Comparison of ENCODE assay signal across 10 cellular contexts in the genomic region with DNA sequence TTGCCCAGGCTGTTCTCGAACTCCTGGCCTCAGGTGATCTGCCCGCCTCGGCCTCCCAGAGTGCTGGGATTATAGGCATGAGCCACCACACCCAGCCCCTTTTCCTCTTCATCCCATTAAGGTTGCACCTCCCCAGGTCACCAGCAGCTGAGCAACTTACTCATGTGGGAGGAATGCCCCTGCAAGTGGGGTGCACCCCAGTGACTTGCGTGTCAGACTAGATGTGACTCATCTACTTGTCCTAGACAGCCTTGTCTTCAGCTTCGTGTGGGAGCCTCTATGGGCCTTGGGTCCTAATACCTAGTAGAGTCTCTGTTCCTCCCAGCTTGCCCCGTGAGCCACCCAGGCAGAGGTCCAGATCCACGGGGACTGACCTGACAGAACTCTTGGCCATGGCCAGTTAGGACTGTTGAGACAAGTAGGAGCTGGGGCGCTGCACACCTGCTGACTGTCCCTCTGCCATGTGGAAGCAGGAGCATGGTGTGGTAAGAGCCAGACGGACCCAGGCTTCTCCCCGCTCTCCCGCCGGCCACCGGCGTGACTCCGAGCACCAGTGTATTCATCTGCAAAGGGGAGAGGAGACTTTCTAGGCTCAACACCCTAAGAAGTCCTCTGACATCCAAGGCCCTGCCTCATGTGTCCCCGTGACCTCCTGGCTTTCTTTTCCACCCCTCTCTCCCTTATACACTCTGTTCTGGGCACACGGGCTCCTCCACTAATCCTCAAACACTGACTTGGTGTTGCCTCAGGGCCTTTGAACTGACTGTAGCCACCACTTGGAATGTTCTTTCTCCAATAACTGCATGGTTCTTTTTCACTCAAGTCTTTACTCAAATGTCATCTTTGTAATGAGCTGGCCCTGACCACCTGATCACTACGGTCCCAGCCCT. TPM values are rescaled to one million over a fixed set of nuclear protein-coding genes. Genes with fewer than 3 reads are reported as not detected.
DNase-seq lines count a peak whose midpoint lies in the region; ATAC-seq and TF ChIP-seq lines count a peak whose summit lies in the region.
"Had no signal": no experiment of that assay in that cellular context is flagged by ENCODE, and none has a peak within 500 bp of the region (broad histone marks: within the 10 kb centered on the region; RNA-seq: fewer than 3 reads in every experiment).

No MANE protein-coding gene starts in this region.

- no peaks in the 10 kb centered on the region for H3K36me3 ChIP-seq in HCT116 (ENCODE audit: control insufficient read depth in 1 of 2, insufficient read depth in 2 of 2, low read length in 2 of 2)
- H3K36me3 ChIP-seq in kidney epithelial cell (ENCODE audit: control insufficient read depth, insufficient read depth, low read length) = no peaks in the 10 kb centered on the region

- no peaks in the 10 kb centered on the region for H3K36me3 Mint-ChIP-seq in activated T-helper 17 cell treated with anti-CD3 and anti-CD28 coated beads, Interleukin-2, amount 50 U/mL, for 72 hours (ENCODE audit: low read depth)

- H4K20me1 ChIP-seq in HCT116 (ENCODE audit: insufficient read depth) = no peaks in the 10 kb centered on the region

- H3K4me1 Mint-ChIP-seq in activated T-helper 17 cell treated with anti-CD3 and anti-CD28 coated beads, Interleukin-2, amount 50 U/mL, for 72 hours = peaks cover 4% of the 10 kb centered on the region

- H3K27ac Mint-ChIP-seq in activated T-helper 17 cell treated with anti-CD3 and anti-CD28 coated beads, Interleukin-2, amount 50 U/mL, for 72 hours = no peak overlapping the region

- peak overlapping the region; percentile 69 for H3K27ac ChIP-seq in HCT116 (ENCODE audit: low read depth, low read length)

- H3K9me3 ChIP-seq in HCT116 (ENCODE audit: control insufficient read depth in 1 of 2, insufficient read depth in 1 of 2, low read depth in 1 of 2, low read length in 2 of 2) = no peaks in the 10 kb centered on the region

- H3K4me3 Mint-ChIP-seq in activated T-helper 17 cell treated with anti-CD3 and anti-CD28 coated beads, Interleukin-2, amount 50 U/mL, for 72 hours = no peak overlapping the region

- H3K4me1 ChIP-seq in HCT116 (ENCODE audit: control insufficient read depth in 1 of 2, insufficient read depth in 2 of 2, low read length in 2 of 2) = peaks cover 41 to 47% of the 10 kb centered on the region in 2 experiments

- DNase-seq in AG10803 (ENCODE audit: low read depth) (peak; percentile 72), HCT116 (ENCODE audit: low read depth, low spot score) (peak; percentile 91), kidney epithelial cell (ENCODE audit: low read depth) (peak; percentile 81)
- DNase-seq: anterior cingulate cortex, Kasumi-1 had no signal

- H3K9me3 Mint-ChIP-seq in activated T-helper 17 cell treated with anti-CD3 and anti-CD28 coated beads, Interleukin-2, amount 50 U/mL, for 72 hours = no peaks in the 10 kb centered on the region

- H3K27me3 ChIP-seq in HCT116 (ENCODE audit: insufficient read depth, low read length) (no peaks in the 10 kb centered on the region), kidney epithelial cell (ENCODE audit: control insufficient read depth, insufficient read depth, low read length) (peaks cover 4% of the 10 kb centered on the region)

- TF ChIP-seq CTCF in AG10803 (conservative IDR thresholded peaks at IDR 0.05; ENCODE audit: low read length) (no peak), HCT116 (IDR thresholded peaks at IDR 0.05 in 2 of 3, conservative IDR thresholded peaks at IDR 0.05 in 1 of 3; ENCODE audit: borderline replicate concordance in 1 of 3, insufficient read depth in 1 of 3, low read depth in 2 of 3, low read length in 2 of 3) (no peak), kidney epithelial cell (IDR thresholded peaks at IDR 0.05; ENCODE audit: insufficient read depth, low read length, poor library complexity, severe bottlenecking) (no peak)

- CTCF ChIA-PET in HCT116 (lab: Charles Lee) = interaction anchor here (0.7 to 6.0 kb wide), 7 partner anchors 11 to 251 kb away, joined by 3 to 67 read pairs (median 4); partner anchors contain the start of genes CBX4, CBX8 and GAA

- H3K27me3 Mint-ChIP-seq in activated T-helper 17 cell treated with anti-CD3 and anti-CD28 coated beads, Interleukin-2, amount 50 U/mL, for 72 hours = peaks cover 7% of the 10 kb centered on the region

- no peak for TF ChIP-seq RAD21 in HCT116 (IDR thresholded peaks at IDR 0.05; ENCODE audit: low read depth)

- no peaks in the 10 kb centered on the region for H3K79me2 ChIP-seq in HCT116 (ENCODE audit: insufficient read depth, low read length)

- peak overlapping the region; percentile 65 for H3K4me2 ChIP-seq in HCT116 (ENCODE audit: low read length)

- ATAC-seq in HCT116 (peak; percentile 84), HG03342 (IDR thresholded peaks at IDR 0.05; ENCODE audit: unreplicated experiment) (no peak), GM21528 (IDR thresholded peaks at IDR 0.05; ENCODE audit: low FRiP score, unreplicated experiment) (no peak), HG03460 (IDR thresholded peaks at IDR 0.05; ENCODE audit: unreplicated experiment) (no peak), HG03378 (IDR thresholded peaks at IDR 0.05; ENCODE audit: unreplicated experiment) (no peak)
- ATAC-seq in activated T-helper 17 cell treated with anti-CD3 and anti-CD28 coated beads, Interleukin-2, amount 50 U/mL, for 72 hours (replicated peaks) = peak; percentile 74

- intact Hi-C loops in HCT116 (cut with micrococcal nuclease) = loop anchor here (2.0 to 5.0 kb wide), 2 partner anchors 66 to 136 kb away; no protein-coding TSS in a partner anchor

- RAD21 ChIA-PET in HCT116 (lab: Charles Lee; ENCODE audit: low non-redundant PET in 1 of 2, low total read pairs in 2 of 2, uncharacterized antibody in 2 of 2, unreplicated experiment in 2 of 2) = interaction anchor here in 1 of 2 experiments (0.7 kb wide), 1 partner anchor 65 kb away, joined by 3 read pairs; no protein-coding TSS in a partner anchor

- POLR2A ChIA-PET in HCT116 (lab: Charles Lee) = interaction anchor here (0.6 to 7.5 kb wide), 10 partner anchors 9 to 137 kb away, joined by 3 to 73 read pairs (median 4); partner anchors contain the start of genes CBX4 and CBX8

- no TSS peak for BruUV-seq in HCT116 (replicated peaks; lab: Mats Ljungman, UMichigan)

- no peak for TF ChIP-seq POLR2A in HCT116 (IDR thresholded peaks at IDR 0.05; ENCODE audit: borderline replicate concordance, extremely low read depth, insufficient read depth, insufficient read length)

- H2AFZ ChIP-seq in HCT116 (ENCODE audit: low read depth, low read length, poor library complexity, severe bottlenecking) = peak overlapping the region; percentile 13

- no peaks in the 10 kb centered on the region for H3K9me2 ChIP-seq in HCT116 (ENCODE audit: insufficient read depth)

- H3K9ac ChIP-seq in HCT116 (ENCODE audit: low read length) = peak overlapping the region; percentile 22

- H3K4me3 ChIP-seq in AG10803 (ENCODE audit: low read length) (no peak overlapping the region), HCT116 (replicated peaks in 1 of 2; ENCODE audit: low read depth in 1 of 2, low read length in 2 of 2) (peak overlapping the region in 1 of 2 experiments; percentile 16; a peak in 2 of 4 replicates), kidney epithelial cell (ENCODE audit: low read depth, low read length) (no peak overlapping the region)

TF ChIP-seq in HCT116, 20 proteins besides CTCF, POLR2A, EP300 and RAD21:
- TF ChIP-seq POLR2AphosphoS5 (IDR thresholded peaks at IDR 0.05; ENCODE audit: low read depth, low read length) = peak; percentile 63
- TF ChIP-seq MAX (IDR thresholded peaks at IDR 0.05) = peak; percentile 81
- no peak for TF ChIP-seq CBX3 (IDR thresholded peaks at IDR 0.05; ENCODE audit: low read depth)
- no peak for TF ChIP-seq SIN3A (IDR thresholded peaks at IDR 0.05; ENCODE audit: low read depth)
- TF ChIP-seq, protein P1, sequence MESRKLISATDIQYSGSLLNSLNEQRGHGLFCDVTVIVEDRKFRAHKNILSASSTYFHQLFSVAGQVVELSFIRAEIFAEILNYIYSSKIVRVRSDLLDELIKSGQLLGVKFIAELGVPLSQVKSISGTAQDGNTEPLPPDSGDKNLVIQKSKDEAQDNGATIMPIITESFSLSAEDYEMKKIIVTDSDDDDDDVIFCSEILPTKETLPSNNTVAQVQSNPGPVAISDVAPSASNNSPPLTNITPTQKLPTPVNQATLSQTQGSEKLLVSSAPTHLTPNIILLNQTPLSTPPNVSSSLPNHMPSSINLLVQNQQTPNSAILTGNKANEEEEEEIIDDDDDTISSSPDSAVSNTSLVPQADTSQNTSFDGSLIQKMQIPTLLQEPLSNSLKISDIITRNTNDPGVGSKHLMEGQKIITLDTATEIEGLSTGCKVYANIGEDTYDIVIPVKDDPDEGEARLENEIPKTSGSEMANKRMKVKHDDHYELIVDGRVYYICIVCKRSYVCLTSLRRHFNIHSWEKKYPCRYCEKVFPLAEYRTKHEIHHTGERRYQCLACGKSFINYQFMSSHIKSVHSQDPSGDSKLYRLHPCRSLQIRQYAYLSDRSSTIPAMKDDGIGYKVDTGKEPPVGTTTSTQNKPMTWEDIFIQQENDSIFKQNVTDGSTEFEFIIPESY (IDR thresholded peaks at IDR 0.05; ENCODE audit: extremely low read depth, insufficient replicate concordance, low read length) = peak; percentile 5
- TF ChIP-seq, protein P2, sequence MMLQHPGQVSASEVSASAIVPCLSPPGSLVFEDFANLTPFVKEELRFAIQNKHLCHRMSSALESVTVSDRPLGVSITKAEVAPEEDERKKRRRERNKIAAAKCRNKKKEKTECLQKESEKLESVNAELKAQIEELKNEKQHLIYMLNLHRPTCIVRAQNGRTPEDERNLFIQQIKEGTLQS (IDR thresholded peaks at IDR 0.05) = no peak
- TF ChIP-seq JUND (IDR thresholded peaks at IDR 0.05) = peak; percentile 96
- no peak for TF ChIP-seq EGR1 (IDR thresholded peaks at IDR 0.05; ENCODE audit: low read depth)
- peak; percentile 92 for TF ChIP-seq FOSL1 (IDR thresholded peaks at IDR 0.05; ENCODE audit: low read depth)
- TF ChIP-seq SP1 (IDR thresholded peaks at IDR 0.05; ENCODE audit: low read depth) = no peak

RNA-seq across cellular contexts. Expression of gene CBX4, which starts 11.6 kb away (rescaled TPM):
- total RNA-seq in HCT116 (2021; ENCODE audit: unreplicated experiment) (60.9 TPM), kidney epithelial cell (24.0 and 28.6 TPM in 2 replicates)
- polyA plus RNA-seq in HCT116 (2012) = 58.0 and 71.2 TPM in 2 replicates
- total RNA-seq in activated T-helper 17 cell treated with anti-CD3 and anti-CD28 coated beads, Interleukin-2, amount 50 U/mL, for 72 hours = 1 to 10 TPM; 8.7 to 9.1 TPM

RNA-seq across cellular contexts. Expression of gene CBX8, which starts 53.9 kb away (rescaled TPM):
- total RNA-seq in HCT116 (2021; ENCODE audit: unreplicated experiment) (29.0 TPM), kidney epithelial cell (2.5 and 2.7 TPM in 2 replicates)
- polyA plus RNA-seq in HCT116 (2012) = 17.3 and 18.1 TPM in 2 replicates
- 1 to 10 TPM; 1.6 to 5.5 TPM for total RNA-seq in activated T-helper 17 cell treated with anti-CD3 and anti-CD28 coated beads, Interleukin-2, amount 50 U/mL, for 72 hours

Comparison
In these comparisons a context has a peak if more than half of its experiments do, and no peak if none do; other contexts are left out.
1. ATAC-seq: peak in HCT116 (single experiment) and activated T-helper 17 cell treated with anti-CD3 and anti-CD28 coated beads, Interleukin-2, amount 50 U/mL, for 72 hours (single experiment); none in HG03342 (single experiment), GM21528 (single experiment), HG03460 (single experiment) and HG03378 (single experiment).
2. Peak in every context shown above with its lines, with median percentiles within 50 percentile points of each other: DNase-seq.